In the genomic region with DNA sequence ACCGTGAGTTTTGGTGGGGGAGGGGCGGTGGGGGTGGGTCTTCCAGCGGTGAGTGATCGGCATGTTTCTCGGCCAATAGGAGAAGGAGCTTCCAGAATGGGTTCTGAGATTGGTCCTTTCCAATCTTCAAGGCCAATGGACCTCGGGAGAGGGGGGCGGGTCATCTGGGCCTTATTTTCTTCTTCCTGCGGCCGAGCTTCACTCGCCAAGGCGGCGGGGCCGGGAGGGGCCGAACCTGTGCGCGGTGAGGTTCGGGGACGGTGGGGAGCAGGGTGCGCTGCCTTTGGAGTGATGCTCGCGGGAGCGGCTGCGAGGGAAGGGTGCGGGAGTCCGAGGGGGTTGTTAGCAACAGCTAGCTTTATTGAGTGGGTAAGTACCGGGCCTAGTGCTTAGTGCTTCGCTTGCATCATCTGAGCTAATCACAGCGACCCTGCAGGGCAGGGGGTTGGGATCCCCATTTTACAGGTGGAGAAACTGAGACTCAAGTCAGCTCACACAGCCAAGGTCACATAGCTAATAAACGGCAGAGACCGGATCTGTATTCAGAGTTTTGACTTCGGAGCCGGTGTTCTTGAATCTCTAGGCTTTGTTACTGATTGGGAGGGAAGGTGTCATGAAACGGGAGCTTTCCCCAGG, we compare ENCODE assay signal across 1 cellular context.
A peak's percentile ranks its signal among the peaks of the same experiment; 100 is the strongest.
TF ChIP-seq lines count a peak whose summit lies in the region.

No MANE protein-coding gene starts in this region.

TF ChIP-seq in HepG2, 621 proteins besides CTCF, POLR2A, EP300 and RAD21 (continues in another document):
- TF ChIP-seq CHD4 (IDR thresholded peaks at IDR 0.05; ENCODE audit: borderline replicate concordance, low read length) (no peak), ZNF350 (CRISPR knock-in tag; IDR thresholded peaks at IDR 0.05; ENCODE audit: borderline replicate concordance, low read depth) (peak; percentile 66; the same call in 1 of the 2 replicates), TOE1 (CRISPR knock-in tag; IDR thresholded peaks at IDR 0.05) (no peak), SMYD3 (CRISPR knock-in tag; IDR thresholded peaks at IDR 0.05) (0 out of 2 replicates have a peak, but pooled peaks have one; percentile 25), ZSCAN29 (CRISPR knock-in tag; conservative IDR thresholded peaks at IDR 0.05) (no peak; the same call in 1 of the 2 replicates), ZNF597 (CRISPR knock-in tag; IDR thresholded peaks at IDR 0.05) (no peak), KLF6 (CRISPR knock-in tag; IDR thresholded peaks at IDR 0.05) (peak; percentile 92), ZNF883 (CRISPR knock-in tag; IDR thresholded peaks at IDR 0.05; ENCODE audit: not compliant biosample characterization) (no peak), KMT2A (CRISPR knock-in tag; IDR thresholded peaks at IDR 0.05) (no peak), U2AF1 (optimal IDR thresholded peaks at IDR 0.05; ENCODE audit: low read depth, low read length) (no peak), NPAS2 (CRISPR knock-in tag; IDR thresholded peaks at IDR 0.05; ENCODE audit: borderline replicate concordance) (no peak), ZMYM4 (CRISPR knock-in tag; IDR thresholded peaks at IDR 0.05) (peak; percentile 51; the same call in 1 of the 2 replicates), ZNF235 (CRISPR knock-in tag; IDR thresholded peaks at IDR 0.05; ENCODE audit: borderline replicate concordance) (0 out of 2 replicates have a peak, but pooled peaks have one; percentile 44), TEAD2 (CRISPR knock-in tag; IDR thresholded peaks at IDR 0.05) (no peak), MED1 (CRISPR knock-in tag; IDR thresholded peaks at IDR 0.05) (peak; percentile 38; the same call in 1 of the 2 replicates), TGIF2 (CRISPR knock-in tag; IDR thresholded peaks at IDR 0.05) (peak; percentile 86), ATAD3A (CRISPR knock-in tag; IDR thresholded peaks at IDR 0.05) (no peak), CCAR2 (optimal IDR thresholded peaks at IDR 0.05; ENCODE audit: low read depth, low read length) (no peak), ZFY (CRISPR knock-in tag; IDR thresholded peaks at IDR 0.05) (peak; percentile 92), ZNF619 (CRISPR knock-in tag; IDR thresholded peaks at IDR 0.05) (no peak), RARG (CRISPR knock-in tag; IDR thresholded peaks at IDR 0.05; ENCODE audit: low read depth) (no peak), ZBTB20 (CRISPR knock-in tag; IDR thresholded peaks at IDR 0.05; ENCODE audit: borderline replicate concordance, low read depth) (no peak), HOXD1 (CRISPR knock-in tag; IDR thresholded peaks at IDR 0.05) (0 out of 2 replicates have a peak, but pooled peaks have one; percentile 23), JUNB (CRISPR knock-in tag; IDR thresholded peaks at IDR 0.05; ENCODE audit: borderline replicate concordance) (no peak), PAX8 (CRISPR knock-in tag; IDR thresholded peaks at IDR 0.05; ENCODE audit: borderline replicate concordance) (no peak)
- TF ChIP-seq, protein P1, sequence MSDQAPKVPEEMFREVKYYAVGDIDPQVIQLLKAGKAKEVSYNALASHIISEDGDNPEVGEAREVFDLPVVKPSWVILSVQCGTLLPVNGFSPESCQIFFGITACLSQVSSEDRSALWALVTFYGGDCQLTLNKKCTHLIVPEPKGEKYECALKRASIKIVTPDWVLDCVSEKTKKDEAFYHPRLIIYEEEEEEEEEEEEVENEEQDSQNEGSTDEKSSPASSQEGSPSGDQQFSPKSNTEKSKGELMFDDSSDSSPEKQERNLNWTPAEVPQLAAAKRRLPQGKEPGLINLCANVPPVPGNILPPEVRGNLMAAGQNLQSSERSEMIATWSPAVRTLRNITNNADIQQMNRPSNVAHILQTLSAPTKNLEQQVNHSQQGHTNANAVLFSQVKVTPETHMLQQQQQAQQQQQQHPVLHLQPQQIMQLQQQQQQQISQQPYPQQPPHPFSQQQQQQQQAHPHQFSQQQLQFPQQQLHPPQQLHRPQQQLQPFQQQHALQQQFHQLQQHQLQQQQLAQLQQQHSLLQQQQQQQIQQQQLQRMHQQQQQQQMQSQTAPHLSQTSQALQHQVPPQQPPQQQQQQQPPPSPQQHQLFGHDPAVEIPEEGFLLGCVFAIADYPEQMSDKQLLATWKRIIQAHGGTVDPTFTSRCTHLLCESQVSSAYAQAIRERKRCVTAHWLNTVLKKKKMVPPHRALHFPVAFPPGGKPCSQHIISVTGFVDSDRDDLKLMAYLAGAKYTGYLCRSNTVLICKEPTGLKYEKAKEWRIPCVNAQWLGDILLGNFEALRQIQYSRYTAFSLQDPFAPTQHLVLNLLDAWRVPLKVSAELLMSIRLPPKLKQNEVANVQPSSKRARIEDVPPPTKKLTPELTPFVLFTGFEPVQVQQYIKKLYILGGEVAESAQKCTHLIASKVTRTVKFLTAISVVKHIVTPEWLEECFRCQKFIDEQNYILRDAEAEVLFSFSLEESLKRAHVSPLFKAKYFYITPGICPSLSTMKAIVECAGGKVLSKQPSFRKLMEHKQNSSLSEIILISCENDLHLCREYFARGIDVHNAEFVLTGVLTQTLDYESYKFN (CRISPR knock-in tag; conservative IDR thresholded peaks at IDR 0.05), result no peak
- TF ChIP-seq, protein P2, sequence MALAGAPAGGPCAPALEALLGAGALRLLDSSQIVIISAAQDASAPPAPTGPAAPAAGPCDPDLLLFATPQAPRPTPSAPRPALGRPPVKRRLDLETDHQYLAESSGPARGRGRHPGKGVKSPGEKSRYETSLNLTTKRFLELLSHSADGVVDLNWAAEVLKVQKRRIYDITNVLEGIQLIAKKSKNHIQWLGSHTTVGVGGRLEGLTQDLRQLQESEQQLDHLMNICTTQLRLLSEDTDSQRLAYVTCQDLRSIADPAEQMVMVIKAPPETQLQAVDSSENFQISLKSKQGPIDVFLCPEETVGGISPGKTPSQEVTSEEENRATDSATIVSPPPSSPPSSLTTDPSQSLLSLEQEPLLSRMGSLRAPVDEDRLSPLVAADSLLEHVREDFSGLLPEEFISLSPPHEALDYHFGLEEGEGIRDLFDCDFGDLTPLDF (CRISPR knock-in tag; IDR thresholded peaks at IDR 0.05), result no peak
- TF ChIP-seq, protein P3, sequence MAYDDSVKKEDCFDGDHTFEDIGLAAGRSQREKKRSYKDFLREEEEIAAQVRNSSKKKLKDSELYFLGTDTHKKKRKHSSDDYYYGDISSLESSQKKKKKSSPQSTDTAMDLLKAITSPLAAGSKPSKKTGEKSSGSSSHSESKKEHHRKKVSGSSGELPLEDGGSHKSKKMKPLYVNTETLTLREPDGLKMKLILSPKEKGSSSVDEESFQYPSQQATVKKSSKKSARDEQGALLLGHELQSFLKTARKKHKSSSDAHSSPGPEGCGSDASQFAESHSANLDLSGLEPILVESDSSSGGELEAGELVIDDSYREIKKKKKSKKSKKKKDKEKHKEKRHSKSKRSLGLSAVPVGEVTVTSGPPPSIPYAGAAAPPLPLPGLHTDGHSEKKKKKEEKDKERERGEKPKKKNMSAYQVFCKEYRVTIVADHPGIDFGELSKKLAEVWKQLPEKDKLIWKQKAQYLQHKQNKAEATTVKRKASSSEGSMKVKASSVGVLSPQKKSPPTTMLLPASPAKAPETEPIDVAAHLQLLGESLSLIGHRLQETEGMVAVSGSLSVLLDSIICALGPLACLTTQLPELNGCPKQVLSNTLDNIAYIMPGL (CRISPR knock-in tag; IDR thresholded peaks at IDR 0.05; ENCODE audit: borderline replicate concordance in 1 of 2, low read depth in 1 of 2), result peak; percentile 66 to 72; a peak in 3 of 4 replicates
- TF ChIP-seq, protein P4, sequence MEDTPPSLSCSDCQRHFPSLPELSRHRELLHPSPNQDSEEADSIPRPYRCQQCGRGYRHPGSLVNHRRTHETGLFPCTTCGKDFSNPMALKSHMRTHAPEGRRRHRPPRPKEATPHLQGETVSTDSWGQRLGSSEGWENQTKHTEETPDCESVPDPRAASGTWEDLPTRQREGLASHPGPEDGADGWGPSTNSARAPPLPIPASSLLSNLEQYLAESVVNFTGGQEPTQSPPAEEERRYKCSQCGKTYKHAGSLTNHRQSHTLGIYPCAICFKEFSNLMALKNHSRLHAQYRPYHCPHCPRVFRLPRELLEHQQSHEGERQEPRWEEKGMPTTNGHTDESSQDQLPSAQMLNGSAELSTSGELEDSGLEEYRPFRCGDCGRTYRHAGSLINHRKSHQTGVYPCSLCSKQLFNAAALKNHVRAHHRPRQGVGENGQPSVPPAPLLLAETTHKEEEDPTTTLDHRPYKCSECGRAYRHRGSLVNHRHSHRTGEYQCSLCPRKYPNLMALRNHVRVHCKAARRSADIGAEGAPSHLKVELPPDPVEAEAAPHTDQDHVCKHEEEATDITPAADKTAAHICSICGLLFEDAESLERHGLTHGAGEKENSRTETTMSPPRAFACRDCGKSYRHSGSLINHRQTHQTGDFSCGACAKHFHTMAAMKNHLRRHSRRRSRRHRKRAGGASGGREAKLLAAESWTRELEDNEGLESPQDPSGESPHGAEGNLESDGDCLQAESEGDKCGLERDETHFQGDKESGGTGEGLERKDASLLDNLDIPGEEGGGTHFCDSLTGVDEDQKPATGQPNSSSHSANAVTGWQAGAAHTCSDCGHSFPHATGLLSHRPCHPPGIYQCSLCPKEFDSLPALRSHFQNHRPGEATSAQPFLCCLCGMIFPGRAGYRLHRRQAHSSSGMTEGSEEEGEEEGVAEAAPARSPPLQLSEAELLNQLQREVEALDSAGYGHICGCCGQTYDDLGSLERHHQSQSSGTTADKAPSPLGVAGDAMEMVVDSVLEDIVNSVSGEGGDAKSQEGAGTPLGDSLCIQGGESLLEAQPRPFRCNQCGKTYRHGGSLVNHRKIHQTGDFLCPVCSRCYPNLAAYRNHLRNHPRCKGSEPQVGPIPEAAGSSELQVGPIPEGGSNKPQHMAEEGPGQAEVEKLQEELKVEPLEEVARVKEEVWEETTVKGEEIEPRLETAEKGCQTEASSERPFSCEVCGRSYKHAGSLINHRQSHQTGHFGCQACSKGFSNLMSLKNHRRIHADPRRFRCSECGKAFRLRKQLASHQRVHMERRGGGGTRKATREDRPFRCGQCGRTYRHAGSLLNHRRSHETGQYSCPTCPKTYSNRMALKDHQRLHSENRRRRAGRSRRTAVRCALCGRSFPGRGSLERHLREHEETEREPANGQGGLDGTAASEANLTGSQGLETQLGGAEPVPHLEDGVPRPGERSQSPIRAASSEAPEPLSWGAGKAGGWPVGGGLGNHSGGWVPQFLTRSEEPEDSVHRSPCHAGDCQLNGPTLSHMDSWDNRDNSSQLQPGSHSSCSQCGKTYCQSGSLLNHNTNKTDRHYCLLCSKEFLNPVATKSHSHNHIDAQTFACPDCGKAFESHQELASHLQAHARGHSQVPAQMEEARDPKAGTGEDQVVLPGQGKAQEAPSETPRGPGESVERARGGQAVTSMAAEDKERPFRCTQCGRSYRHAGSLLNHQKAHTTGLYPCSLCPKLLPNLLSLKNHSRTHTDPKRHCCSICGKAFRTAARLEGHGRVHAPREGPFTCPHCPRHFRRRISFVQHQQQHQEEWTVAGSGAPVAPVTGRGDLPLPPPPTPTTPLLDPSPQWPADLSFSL (CRISPR knock-in tag; IDR thresholded peaks at IDR 0.05), result no peak
- TF ChIP-seq, protein P5, sequence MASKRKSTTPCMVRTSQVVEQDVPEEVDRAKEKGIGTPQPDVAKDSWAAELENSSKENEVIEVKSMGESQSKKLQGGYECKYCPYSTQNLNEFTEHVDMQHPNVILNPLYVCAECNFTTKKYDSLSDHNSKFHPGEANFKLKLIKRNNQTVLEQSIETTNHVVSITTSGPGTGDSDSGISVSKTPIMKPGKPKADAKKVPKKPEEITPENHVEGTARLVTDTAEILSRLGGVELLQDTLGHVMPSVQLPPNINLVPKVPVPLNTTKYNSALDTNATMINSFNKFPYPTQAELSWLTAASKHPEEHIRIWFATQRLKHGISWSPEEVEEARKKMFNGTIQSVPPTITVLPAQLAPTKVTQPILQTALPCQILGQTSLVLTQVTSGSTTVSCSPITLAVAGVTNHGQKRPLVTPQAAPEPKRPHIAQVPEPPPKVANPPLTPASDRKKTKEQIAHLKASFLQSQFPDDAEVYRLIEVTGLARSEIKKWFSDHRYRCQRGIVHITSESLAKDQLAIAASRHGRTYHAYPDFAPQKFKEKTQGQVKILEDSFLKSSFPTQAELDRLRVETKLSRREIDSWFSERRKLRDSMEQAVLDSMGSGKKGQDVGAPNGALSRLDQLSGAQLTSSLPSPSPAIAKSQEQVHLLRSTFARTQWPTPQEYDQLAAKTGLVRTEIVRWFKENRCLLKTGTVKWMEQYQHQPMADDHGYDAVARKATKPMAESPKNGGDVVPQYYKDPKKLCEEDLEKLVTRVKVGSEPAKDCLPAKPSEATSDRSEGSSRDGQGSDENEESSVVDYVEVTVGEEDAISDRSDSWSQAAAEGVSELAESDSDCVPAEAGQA (IDR thresholded peaks at IDR 0.05; ENCODE audit: low read depth), result no peak
- TF ChIP-seq, protein P5 (CRISPR knock-in tag; IDR thresholded peaks at IDR 0.05; ENCODE audit: borderline replicate concordance), result no peak
- TF ChIP-seq, protein P6, sequence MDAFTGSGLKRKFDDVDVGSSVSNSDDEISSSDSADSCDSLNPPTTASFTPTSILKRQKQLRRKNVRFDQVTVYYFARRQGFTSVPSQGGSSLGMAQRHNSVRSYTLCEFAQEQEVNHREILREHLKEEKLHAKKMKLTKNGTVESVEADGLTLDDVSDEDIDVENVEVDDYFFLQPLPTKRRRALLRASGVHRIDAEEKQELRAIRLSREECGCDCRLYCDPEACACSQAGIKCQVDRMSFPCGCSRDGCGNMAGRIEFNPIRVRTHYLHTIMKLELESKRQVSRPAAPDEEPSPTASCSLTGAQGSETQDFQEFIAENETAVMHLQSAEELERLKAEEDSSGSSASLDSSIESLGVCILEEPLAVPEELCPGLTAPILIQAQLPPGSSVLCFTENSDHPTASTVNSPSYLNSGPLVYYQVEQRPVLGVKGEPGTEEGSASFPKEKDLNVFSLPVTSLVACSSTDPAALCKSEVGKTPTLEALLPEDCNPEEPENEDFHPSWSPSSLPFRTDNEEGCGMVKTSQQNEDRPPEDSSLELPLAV (CRISPR knock-in tag; conservative IDR thresholded peaks at IDR 0.05; ENCODE audit: low read depth), result no peak
